Comparison of ENCODE assay signal across 1 cellular context in genomic region chr6:79601020-79601609, GRCh38.
TF ChIP-seq lines count a peak whose summit lies in the region.

No MANE protein-coding gene starts in this region.

TF ChIP-seq in HEK293, 187 proteins besides CTCF, POLR2A, EP300 and RAD21 (continued from another document and continues in another):
- no peak for TF ChIP-seq ELK4 (IDR thresholded peaks at IDR 0.05; ENCODE audit: borderline replicate concordance, low read depth, low read length)
- TF ChIP-seq ZNF704 (tag by site-specific recombination; IDR thresholded peaks at IDR 0.05) = no peak
- no peak for TF ChIP-seq ZNF311 (tag by site-specific recombination; IDR thresholded peaks at IDR 0.05; ENCODE audit: borderline replicate concordance)
- TF ChIP-seq EGR2 (tag by site-specific recombination; IDR thresholded peaks at IDR 0.05; ENCODE audit: low read depth) = no peak
- TF ChIP-seq ZNF274 (IDR thresholded peaks at IDR 0.05; ENCODE audit: low read length) = no peak
- no peak for TF ChIP-seq ZNF274 (tag by site-specific recombination; IDR thresholded peaks at IDR 0.05; ENCODE audit: borderline replicate concordance)
- no peak for TF ChIP-seq ZNF624 (tag by site-specific recombination; IDR thresholded peaks at IDR 0.05)
- TF ChIP-seq YY2 (tag by site-specific recombination; IDR thresholded peaks at IDR 0.05) = no peak
- TF ChIP-seq ZFHX2 (tag by site-specific recombination; conservative IDR thresholded peaks at IDR 0.05) = no peak
- TF ChIP-seq ZNF580 (tag by site-specific recombination; IDR thresholded peaks at IDR 0.05) = peak; percentile 56; the same call in 1 of the 2 replicates
- 0 out of 2 replicates have a peak, but pooled peaks have one; percentile 20 for TF ChIP-seq GLI2 (tag by site-specific recombination; IDR thresholded peaks at IDR 0.05; ENCODE audit: borderline replicate concordance, low read depth)
- TF ChIP-seq ZSCAN16 (tag by site-specific recombination; IDR thresholded peaks at IDR 0.05) = no peak
- no peak for TF ChIP-seq ZNF416 (tag by site-specific recombination; IDR thresholded peaks at IDR 0.05)
- no peak for TF ChIP-seq BCL6B (tag by site-specific recombination; IDR thresholded peaks at IDR 0.05)
- no peak for TF ChIP-seq SCRT1 (tag by site-specific recombination; IDR thresholded peaks at IDR 0.05; ENCODE audit: borderline replicate concordance)
- TF ChIP-seq ZNF610 (tag by site-specific recombination; IDR thresholded peaks at IDR 0.05; ENCODE audit: borderline replicate concordance) = 0 out of 2 replicates have a peak, but pooled peaks have one; percentile 39
- no peak for TF ChIP-seq MEIS1 (CRISPR knock-in tag; IDR thresholded peaks at IDR 0.05; ENCODE audit: borderline replicate concordance)
- TF ChIP-seq ZNF776 (tag by site-specific recombination; IDR thresholded peaks at IDR 0.05; ENCODE audit: borderline replicate concordance) = no peak
- TF ChIP-seq ZNF169 (tag by site-specific recombination; IDR thresholded peaks at IDR 0.05) = no peak
- no peak for TF ChIP-seq ZNF221 (tag by site-specific recombination; IDR thresholded peaks at IDR 0.05; ENCODE audit: borderline replicate concordance)
- no peak for TF ChIP-seq PRDM1 (tag by site-specific recombination; IDR thresholded peaks at IDR 0.05)
- TF ChIP-seq ZNF792 (tag by site-specific recombination; IDR thresholded peaks at IDR 0.05) = no peak
- no peak for TF ChIP-seq ZNF211 (tag by site-specific recombination; IDR thresholded peaks at IDR 0.05; ENCODE audit: low read depth)
- TF ChIP-seq ZNF335 (tag by site-specific recombination; conservative IDR thresholded peaks at IDR 0.05) = 0 out of 2 replicates have a peak, but pooled peaks have one; percentile 19
- TF ChIP-seq SP7 (tag by site-specific recombination; IDR thresholded peaks at IDR 0.05) = peak; percentile 47; the same call in 1 of the 2 replicates
- no peak for TF ChIP-seq HOXA7 (CRISPR knock-in tag; IDR thresholded peaks at IDR 0.05; ENCODE audit: borderline replicate concordance)
- no peak for TF ChIP-seq ZNF157 (tag by site-specific recombination; IDR thresholded peaks at IDR 0.05)
- no peak for TF ChIP-seq ZFP37 (tag by site-specific recombination; IDR thresholded peaks at IDR 0.05)
- peak; percentile 87 for TF ChIP-seq WT1 (tag by site-specific recombination; IDR thresholded peaks at IDR 0.05)
- TF ChIP-seq ZNF623 (tag by site-specific recombination; IDR thresholded peaks at IDR 0.05) = no peak
- TF ChIP-seq ZNF202 (tag by site-specific recombination; IDR thresholded peaks at IDR 0.05; ENCODE audit: borderline replicate concordance) = no peak
- no peak for TF ChIP-seq ZNF350 (tag by site-specific recombination; IDR thresholded peaks at IDR 0.05)
- no peak for TF ChIP-seq ZBTB48 (tag by site-specific recombination; IDR thresholded peaks at IDR 0.05)
- TF ChIP-seq AEBP2 (tag by site-specific recombination; IDR thresholded peaks at IDR 0.05; ENCODE audit: borderline replicate concordance) = no peak
- TF ChIP-seq ZNF280C (tag by site-specific recombination; IDR thresholded peaks at IDR 0.05) = no peak
- no peak for TF ChIP-seq ZBTB49 (tag by site-specific recombination; IDR thresholded peaks at IDR 0.05; ENCODE audit: low read depth)
- TF ChIP-seq ZBTB8A (tag by site-specific recombination; IDR thresholded peaks at IDR 0.05) = no peak
- no peak for TF ChIP-seq ZSCAN4 (tag by site-specific recombination; IDR thresholded peaks at IDR 0.05)
- no peak for TF ChIP-seq ZNF16 (tag by site-specific recombination; IDR thresholded peaks at IDR 0.05; ENCODE audit: low read depth)
- no peak for TF ChIP-seq ZNF785 (tag by site-specific recombination; IDR thresholded peaks at IDR 0.05)
- no peak for TF ChIP-seq RBAK (tag by site-specific recombination; IDR thresholded peaks at IDR 0.05)
- peak; percentile 83; the same call in 1 of the 2 replicates for TF ChIP-seq ZNF398 (tag by site-specific recombination; IDR thresholded peaks at IDR 0.05)
- no peak for TF ChIP-seq ZNF677 (tag by site-specific recombination; IDR thresholded peaks at IDR 0.05)
- no peak for TF ChIP-seq ZBTB21 (tag by site-specific recombination; IDR thresholded peaks at IDR 0.05)
- TF ChIP-seq FEZF1 (tag by site-specific recombination; IDR thresholded peaks at IDR 0.05) = peak; percentile 82
- TF ChIP-seq ZIC2 (tag by site-specific recombination; IDR thresholded peaks at IDR 0.05) = no peak
- no peak for TF ChIP-seq ZNF426 (tag by site-specific recombination; IDR thresholded peaks at IDR 0.05)
- TF ChIP-seq ZBTB7A (tag by site-specific recombination; IDR thresholded peaks at IDR 0.05; ENCODE audit: low read depth) = no peak
- no peak for TF ChIP-seq ZNF791 (tag by site-specific recombination; IDR thresholded peaks at IDR 0.05)
- TF ChIP-seq ZNF449 (tag by site-specific recombination; IDR thresholded peaks at IDR 0.05) = no peak
- no peak for TF ChIP-seq KLF17 (tag by site-specific recombination; IDR thresholded peaks at IDR 0.05)
- TF ChIP-seq ZNF19 (tag by site-specific recombination; IDR thresholded peaks at IDR 0.05; ENCODE audit: low read depth) = no peak
- no peak for TF ChIP-seq ZNF23 (tag by site-specific recombination; IDR thresholded peaks at IDR 0.05; ENCODE audit: borderline replicate concordance)
- no peak for TF ChIP-seq ZNF621 (tag by site-specific recombination; IDR thresholded peaks at IDR 0.05)
- TF ChIP-seq SCRT2 (tag by site-specific recombination; IDR thresholded peaks at IDR 0.05) = no peak
- TF ChIP-seq ZNF837 (tag by site-specific recombination; IDR thresholded peaks at IDR 0.05) = no peak
- peak; percentile 60 for TF ChIP-seq ZEB2 (tag by site-specific recombination; IDR thresholded peaks at IDR 0.05)
- TF ChIP-seq ZNF707 (tag by site-specific recombination; IDR thresholded peaks at IDR 0.05) = no peak
